8 cellular contexts compared by ENCODE assay signal in the genomic region with DNA sequence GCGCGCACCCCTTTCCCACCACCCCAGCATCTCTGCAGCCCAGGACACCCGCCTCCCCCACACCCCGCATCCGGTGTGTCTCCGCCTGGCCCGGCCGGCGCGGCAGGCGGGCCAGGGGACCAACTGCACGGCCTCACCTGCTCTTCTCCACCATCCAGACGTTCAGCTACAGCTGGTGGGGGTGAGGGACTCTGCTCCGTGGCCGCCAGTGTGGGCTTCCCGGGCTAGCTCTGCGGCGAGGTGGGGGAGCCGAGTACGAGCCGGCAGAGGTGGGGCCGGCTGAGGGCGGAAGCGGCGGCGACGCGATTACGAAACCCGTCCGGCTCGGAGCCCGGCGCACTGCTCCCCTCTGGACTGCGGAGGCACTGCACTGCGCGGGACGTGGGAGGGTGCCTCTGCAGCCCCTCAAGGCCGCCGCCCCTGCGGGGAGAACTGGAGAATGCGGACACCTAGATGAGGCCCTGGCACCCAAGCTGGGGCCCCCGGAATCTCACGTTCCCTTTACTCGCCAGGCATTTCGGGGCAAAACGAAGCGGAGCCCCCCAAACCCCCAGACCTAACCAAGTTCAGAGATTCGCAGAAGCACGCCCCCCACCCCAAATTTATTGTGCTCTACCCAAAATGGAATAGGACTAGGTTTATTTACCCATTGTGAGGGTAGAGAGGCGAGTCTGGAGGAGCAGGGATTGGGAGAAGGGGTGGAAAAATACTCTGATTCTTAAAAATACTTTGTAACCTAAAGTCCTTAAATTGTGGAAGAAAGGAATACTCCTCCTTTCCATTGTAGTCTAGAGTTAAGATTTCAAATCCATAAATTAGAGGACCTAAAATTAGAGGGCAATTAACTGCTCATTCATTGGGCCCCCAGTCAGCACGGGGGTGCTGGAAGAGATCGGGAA. TPM values are rescaled to one million over a fixed set of nuclear protein-coding genes. Genes with fewer than 3 reads are reported as not detected.
DNase-seq lines count a peak whose midpoint lies in the region; ATAC-seq lines count a peak whose summit lies in the region.

A gene with protein sequence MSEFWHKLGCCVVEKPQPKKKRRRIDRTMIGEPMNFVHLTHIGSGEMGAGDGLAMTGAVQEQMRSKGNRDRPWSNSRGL (minus strand): TSS at position 281 of the 899 bp plus-strand sequence. CDS start 3,892 bp downstream, outside the sequence.

- peak; percentile 78 for ATAC-seq in GM21576 (IDR thresholded peaks at IDR 0.05; ENCODE audit: unreplicated experiment)
- ATAC-seq in natural killer cell treated with Interleukin-12 subunit alpha and Interleukin-12 subunit beta and Interleukin-15 and Interleukin-18, amount 100 ng/mL, for 72 hours = peak; percentile 86 to 87

- H3K27me3 Mint-ChIP-seq in natural killer cell treated with Interleukin-12 subunit alpha and Interleukin-12 subunit beta and Interleukin-15 and Interleukin-18, amount 100 ng/mL, for 72 hours = no peaks in the 10 kb centered on the region
- H3K27me3 Mint-ChIP-seq in stimulated activated naive CD8-positive, alpha-beta T cell treated with anti-CD3 and anti-CD28 coated beads, Interleukin-15, Interleukin-2, amounts not matched to agents 100 ng/mL and 50 ng/mL, for 24 hours = no peaks in the 10 kb centered on the region

- peak within 1 kb of the TSS; percentile 97 to 99 for H3K27ac Mint-ChIP-seq in natural killer cell treated with Interleukin-12 subunit alpha and Interleukin-12 subunit beta and Interleukin-15 and Interleukin-18, amount 100 ng/mL, for 72 hours
- H3K27ac Mint-ChIP-seq in stimulated activated naive CD8-positive, alpha-beta T cell treated with anti-CD3 and anti-CD28 coated beads, Interleukin-15, Interleukin-2, amounts not matched to agents 100 ng/mL and 50 ng/mL, for 24 hours = peak within 1 kb of the TSS; percentile 97

- peaks cover 53 to 62% of the 10 kb centered on the region in 2 donors for H3K4me1 Mint-ChIP-seq in natural killer cell treated with Interleukin-12 subunit alpha and Interleukin-12 subunit beta and Interleukin-15 and Interleukin-18, amount 100 ng/mL, for 72 hours (ENCODE audit: low read depth in 2 of 2)
- peaks cover 66% of the 10 kb centered on the region for H3K4me1 Mint-ChIP-seq in stimulated activated naive CD8-positive, alpha-beta T cell treated with anti-CD3 and anti-CD28 coated beads, Interleukin-15, Interleukin-2, amounts not matched to agents 100 ng/mL and 50 ng/mL, for 24 hours (ENCODE audit: low read depth)

- H3K4me3 Mint-ChIP-seq in natural killer cell treated with Interleukin-12 subunit alpha and Interleukin-12 subunit beta and Interleukin-15 and Interleukin-18, amount 100 ng/mL, for 72 hours = peak within 1 kb of the TSS; percentile 94
- H3K4me3 Mint-ChIP-seq in stimulated activated naive CD8-positive, alpha-beta T cell treated with anti-CD3 and anti-CD28 coated beads, Interleukin-15, Interleukin-2, amounts not matched to agents 100 ng/mL and 50 ng/mL, for 24 hours = peak within 1 kb of the TSS; percentile 98

- peaks cover 37% of the 10 kb centered on the region for H3K36me3 Mint-ChIP-seq in natural killer cell treated with Interleukin-12 subunit alpha and Interleukin-12 subunit beta and Interleukin-15 and Interleukin-18, amount 100 ng/mL, for 72 hours
- H3K36me3 Mint-ChIP-seq in stimulated activated naive CD8-positive, alpha-beta T cell treated with anti-CD3 and anti-CD28 coated beads, Interleukin-15, Interleukin-2, amounts not matched to agents 100 ng/mL and 50 ng/mL, for 24 hours (ENCODE audit: low read depth) = peaks cover 47% of the 10 kb centered on the region

- DNase-seq in DMS53 treated with DMSO at 0.1 percent for 48 hours (lab: John Stamatoyannopoulos, UW; ENCODE audit: unreplicated experiment) = peak; percentile 54
- peak; percentile 78 for DNase-seq in KG1 (lab: John Stamatoyannopoulos, UW)
- peak; percentile 80 for DNase-seq in RPMI7951 (ENCODE audit: low read depth)
- peak; percentile 67 to 73 for DNase-seq in activated T-helper 1 cell treated with anti-CD3 and anti-CD28 coated beads, Interleukin-2, amount 50 U/mL, for 16 hours (ENCODE audit: low read depth in 1 of 2, low spot score in 1 of 2)
- peak; percentile 65 for DNase-seq in fibroblast of peridontal ligament (ENCODE audit: extremely low read depth)
- DNase-seq in natural killer cell treated with Interleukin-12 subunit alpha and Interleukin-12 subunit beta and Interleukin-15 and Interleukin-18, amount 100 ng/mL, for 72 hours (ENCODE audit: low spot score) = peak; percentile 93

- H3K9me3 Mint-ChIP-seq in natural killer cell treated with Interleukin-12 subunit alpha and Interleukin-12 subunit beta and Interleukin-15 and Interleukin-18, amount 100 ng/mL, for 72 hours = no peaks in the 10 kb centered on the region
- H3K9me3 Mint-ChIP-seq in stimulated activated naive CD8-positive, alpha-beta T cell treated with anti-CD3 and anti-CD28 coated beads, Interleukin-15, Interleukin-2, amounts not matched to agents 100 ng/mL and 50 ng/mL, for 24 hours = no peaks in the 10 kb centered on the region

RNA-seq across cellular contexts. Expression of the gene that starts here (rescaled TPM):
- 54.9 and 60.2 TPM in 2 replicates for total RNA-seq in RPMI7951 (2014; rRNA removed; shearing (Covaris generic))
- total RNA-seq in natural killer cell treated with Interleukin-12 subunit alpha and Interleukin-12 subunit beta and Interleukin-15 and Interleukin-18, amount 100 ng/mL, for 72 hours = 100 to 1,000 TPM; 213 to 481 TPM

Comparison
In these comparisons a context has a peak if more than half of its experiments do, and no peak if none do; other contexts are left out.
1. Peak in every context shown above with its lines: DNase-seq and ATAC-seq.